ENCODE assay signal across 8 cellular contexts in the genomic region with DNA sequence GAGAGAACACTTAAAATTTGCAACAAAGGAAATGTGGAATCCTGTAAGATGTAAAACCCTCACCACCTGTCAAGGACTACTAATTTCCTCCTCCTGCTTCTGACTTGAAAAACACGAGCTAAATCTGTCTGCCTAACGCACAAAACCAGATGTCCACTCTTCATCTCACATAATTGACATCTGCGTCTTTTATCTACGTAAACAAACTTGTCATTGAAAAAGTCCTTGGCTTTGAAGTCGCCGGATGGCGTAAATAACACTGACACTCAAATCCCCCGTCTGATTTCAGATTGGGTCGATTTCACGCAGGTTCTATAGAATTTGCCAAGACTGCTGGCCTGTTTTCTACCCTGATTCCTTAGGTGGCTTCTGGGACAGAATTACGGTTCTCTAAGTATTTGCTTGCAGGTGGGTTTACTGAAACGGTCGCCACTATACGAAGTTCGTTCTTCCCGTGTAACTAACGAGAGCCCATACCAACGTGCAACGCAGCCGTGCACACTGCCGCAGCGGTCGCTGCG. TPM values are rescaled to one million over a fixed set of nuclear protein-coding genes. Genes with fewer than 3 reads are reported as not detected.
DNase-seq lines count a peak whose midpoint lies in the region; ATAC-seq and TF ChIP-seq lines count a peak whose summit lies in the region.

No MANE protein-coding gene starts in this region.

- H2AFZ ChIP-seq in Loucy (ENCODE audit: low read length) = peak overlapping the region; percentile 91

- peaks cover 46% of the 10 kb centered on the region in 2 donors for H3K4me1 Mint-ChIP-seq in immature natural killer cell

- H3F3A ChIP-seq in Loucy (ENCODE audit: low read depth) = no peaks in the 10 kb centered on the region

- intact Hi-C loops in adrenal gland (cut with DNase I) = no loop called here

- H3K9ac ChIP-seq in Loucy (ENCODE audit: low read depth, low read length, poor library complexity, severe bottlenecking) = peak overlapping the region; percentile 92
- peak overlapping the region; percentile 95 for H3K9ac ChIP-seq in stomach smooth muscle (ENCODE audit: low read length in 2 of 2)

- H4K20me1 ChIP-seq in Loucy (ENCODE audit: insufficient read depth, low read length, poor library complexity, severe bottlenecking) = peaks cover 30% of the 10 kb centered on the region

- H3K36me3 ChIP-seq in Loucy (ENCODE audit: insufficient read depth, low read length) (no peaks in the 10 kb centered on the region), adrenal gland (replicated peaks in 1 of 2) (no peaks in the 10 kb centered on the region), stomach smooth muscle (ENCODE audit: control insufficient read depth in 2 of 2, insufficient read depth in 2 of 2, low read length in 2 of 2) (no peaks in the 10 kb centered on the region)

- H3K27ac ChIP-seq in adrenal gland (peak overlapping the region; percentile 78 to 97 (median 88)), stomach smooth muscle (ENCODE audit: low read length) (peak overlapping the region; percentile 93)

- peak; percentile 17 for ATAC-seq in GM21447 (IDR thresholded peaks at IDR 0.05; ENCODE audit: unreplicated experiment)
- no peak for ATAC-seq in GM18873 (IDR thresholded peaks at IDR 0.05; ENCODE audit: low FRiP score, unreplicated experiment)

- DNase-seq in DMS 273 (lab: John Stamatoyannopoulos, UW; ENCODE audit: unreplicated experiment) (peak; percentile 88), adrenal gland (peak; percentile 33 to 80 (median 64)), immature natural killer cell (peak in 2 of 3 donors; percentile 75)
- no peak for DNase-seq in activated effector memory CD4-positive, alpha-beta T cell treated with Interleukin-2 at 50 U/mL for 16 hours

- H3K4me2 ChIP-seq in Loucy (ENCODE audit: low read depth, low read length, poor library complexity, severe bottlenecking) = peak overlapping the region; percentile 93

- peaks cover 58% of the 10 kb centered on the region for H3K79me2 ChIP-seq in Loucy (ENCODE audit: insufficient read depth, low read length)

- TF ChIP-seq CTCF in Loucy (conservative IDR thresholded peaks at IDR 0.05; ENCODE audit: low read length) (no peak), adrenal gland (IDR thresholded peaks at IDR 0.05) (no peak)

- H3K4me1 ChIP-seq in Loucy (ENCODE audit: insufficient read depth, low read length, poor library complexity, severe bottlenecking) (peaks cover 33% of the 10 kb centered on the region), adrenal gland (replicated peaks in 1 of 2) (peaks cover 12 to 41% of the 10 kb centered on the region in 2 donors), stomach smooth muscle (ENCODE audit: control insufficient read depth, insufficient read depth, low read length) (peaks cover 5% of the 10 kb centered on the region)

- 0% methylated on average over 12 to 24 of the region's 24 CpGs for WGBS in adrenal gland, 4 donors

- no peaks in the 10 kb centered on the region for H3K9me2 ChIP-seq in Loucy (replicated peaks; ENCODE audit: low read depth, low read length)

- peak overlapping the region; percentile 84 for H3K4me3 ChIP-seq in Loucy (ENCODE audit: low read length, poor library complexity, severe bottlenecking)
- peak overlapping the region in 3 of 4 donors; percentile 28 to 70 (median 38) for H3K4me3 ChIP-seq in adrenal gland
- H3K4me3 ChIP-seq in stomach smooth muscle (ENCODE audit: low read length in 2 of 2) = peak overlapping the region; percentile 91 to 98

- H3K9me3 ChIP-seq in Loucy (ENCODE audit: insufficient read depth, low read depth, low read length) = no peaks in the 10 kb centered on the region
- no peaks in the 10 kb centered on the region for H3K9me3 ChIP-seq in adrenal gland (replicated peaks in 1 of 3)
- no peaks in the 10 kb centered on the region for H3K9me3 ChIP-seq in stomach smooth muscle (ENCODE audit: control insufficient read depth in 2 of 2, low read length in 2 of 2)

- peak overlapping the region; percentile 92 to 100 (median 98) for H3K4me3 Mint-ChIP-seq in immature natural killer cell

- H3K36me3 Mint-ChIP-seq in immature natural killer cell = peaks cover 0 to under 1% (median 0%) of the 10 kb centered on the region in 3 donors

- no peaks in the 10 kb centered on the region for H3K9me3 Mint-ChIP-seq in immature natural killer cell

- no peaks in the 10 kb centered on the region for H3K27me3 ChIP-seq in Loucy (ENCODE audit: insufficient read depth, low read length, poor library complexity, severe bottlenecking)
- H3K27me3 ChIP-seq in adrenal gland = no peaks in the 10 kb centered on the region
- H3K27me3 ChIP-seq in stomach smooth muscle (ENCODE audit: control insufficient read depth in 1 of 2, insufficient read depth in 2 of 2, low read length in 2 of 2) = no peaks in the 10 kb centered on the region

- no peak for TF ChIP-seq POLR2A in adrenal gland (IDR thresholded peaks at IDR 0.05)

- H3K27ac Mint-ChIP-seq in immature natural killer cell = peak overlapping the region; percentile 95 to 99 (median 97)

- peaks cover 7 to 19% (median 16%) of the 10 kb centered on the region in 3 donors for H3K27me3 Mint-ChIP-seq in immature natural killer cell (ENCODE audit: low read depth in 3 of 3)

RNA-seq across cellular contexts. Expression of a gene that starts 0.5 kb away (rescaled TPM):
- total RNA-seq in adrenal gland = 100 to 1,000 TPM in 1 of 8 donors, 10 to 100 TPM in 7; 18.2 to 422 (median 31.6) TPM
- polyA plus RNA-seq in adrenal gland (100 to 1,000 TPM in 1 of 3 donors, 10 to 100 TPM in 2; 26.9 to 117 (median 58.1) TPM), immature natural killer cell (10 to 100 TPM; 33.5 to 56.0 (median 33.9) TPM)

RNA-seq across cellular contexts. Expression of a gene that starts 15.2 kb away (rescaled TPM):
- 1,000 to 10,000 TPM in 1 of 8 donors, 100 to 1,000 TPM in 7; 113 to 1,567 (median 176) TPM for total RNA-seq in adrenal gland
- 1,000 to 10,000 TPM in 2 of 3 donors, 100 to 1,000 TPM in 1; 396 to 4,257 (median 1,108) TPM for polyA plus RNA-seq in adrenal gland
- polyA plus RNA-seq in immature natural killer cell = 10 to 100 TPM; 60.2 to 96.7 (median 93.7) TPM

RNA-seq across cellular contexts. Expression of a gene that starts 15.7 kb away (rescaled TPM):
- 1,000 to 10,000 TPM in 2 of 8 donors, 100 to 1,000 TPM in 6; 221 to 3,318 (median 577) TPM for total RNA-seq in adrenal gland
- polyA plus RNA-seq in adrenal gland (1,000 to 10,000 TPM in 1 of 3 donors, 100 to 1,000 TPM in 2; 220 to 7,464 (median 448) TPM), immature natural killer cell (10 to 100 TPM; 50.7 to 77.3 (median 52.2) TPM)

Comparison
In these comparisons a context has a peak if more than half of its experiments do, and no peak if none do; other contexts are left out.
1. H3K4me3 ChIP-seq: peak in every context shown above with its lines; median percentile 94 in stomach smooth muscle; 84 in Loucy; 38 in adrenal gland.
2. RNA of a gene that starts 15.2 kb away (polyA plus RNA-seq): 396 to 4,257 TPM in adrenal gland; 60.2 to 96.7 TPM in immature natural killer cell; every median in the first group is over 4 times any median in the second.